Comparison of ENCODE assay signal across 22 cellular contexts in the genomic region with DNA sequence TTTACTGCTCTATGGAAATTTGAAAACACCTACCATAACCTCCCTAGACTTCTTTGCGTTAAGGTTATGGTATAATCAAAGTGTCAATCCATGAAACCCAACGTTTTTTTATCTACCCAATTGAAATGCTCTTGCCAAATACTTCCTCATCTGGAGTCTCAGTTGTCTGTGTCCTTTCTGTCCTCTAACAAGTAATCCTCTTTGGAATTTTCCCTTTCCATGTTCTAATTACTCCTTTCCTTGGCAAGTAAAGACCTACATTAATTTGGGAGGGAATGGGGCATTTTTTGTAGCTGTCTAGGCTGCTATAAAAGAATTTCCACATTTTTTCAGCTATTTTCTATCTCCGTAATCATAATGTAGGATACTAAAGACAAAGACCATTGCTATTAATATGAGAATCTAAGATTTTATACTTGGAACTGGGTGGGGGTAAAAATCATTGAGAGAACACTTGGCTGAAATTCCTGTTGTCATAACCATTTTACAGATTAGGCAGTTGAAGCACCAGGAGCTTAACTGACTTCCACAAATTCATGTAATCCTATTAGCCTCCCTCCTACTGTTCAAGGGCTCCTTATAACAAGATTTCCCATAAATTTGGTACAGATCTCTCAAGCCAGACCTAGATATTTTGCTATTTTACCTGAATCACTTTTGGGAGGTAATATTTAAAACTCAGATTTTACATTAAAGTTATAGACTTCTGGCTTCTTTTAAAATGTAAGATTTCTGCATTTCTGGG.
DNase-seq lines count a peak whose midpoint lies in the region; ATAC-seq, FAIRE-seq and TF ChIP-seq lines count a peak whose summit lies in the region.
"Had no signal": no experiment of that assay in that cellular context is flagged by ENCODE, and none has a peak within 500 bp of the region (broad histone marks: within the 10 kb centered on the region; RNA-seq: fewer than 3 reads in every experiment).

No MANE protein-coding gene starts in this region.

- H3K36me3 ChIP-seq in A673 (ENCODE audit: insufficient read depth, low read length, poor library complexity, severe bottlenecking) (no peaks in the 10 kb centered on the region), small intestine (ENCODE audit: control insufficient read depth in 2 of 2, insufficient read depth in 2 of 2, low read length in 2 of 2) (no peaks in the 10 kb centered on the region)

- POLR2A ChIA-PET in A673 (lab: Charles Lee; ENCODE audit: low non-redundant PET), result no interaction called here

- FAIRE-seq in G401.6 (lab: Jason Lieb, UNC) (peak; percentile 98), small intestine (lab: Jason Lieb, UNC) (no peak)
- FAIRE-seq: A549, GM12878, GM19239, H1 had no signal

- BruUV-seq in A673 (replicated peaks; lab: Mats Ljungman, UMichigan), result no TSS peak

- TF ChIP-seq CTCF in A673 (conservative IDR thresholded peaks at IDR 0.05; ENCODE audit: low read depth, low read length), result no peak
- TF ChIP-seq CTCF in retinal pigment epithelial cell (conservative IDR thresholded peaks at IDR 0.05; ENCODE audit: low read depth, low read length), result no peak

- H3K9me3 ChIP-seq in A673 (ENCODE audit: low read depth, low read length, poor library complexity, severe bottlenecking), result no peaks in the 10 kb centered on the region
- no peaks in the 10 kb centered on the region for H3K9me3 ChIP-seq in small intestine (ENCODE audit: control insufficient read depth, low read depth)
- H3K9me3 ChIP-seq: A549 had no signal

- WGBS in small intestine, 3 donors, result 53 to 65% (median 58%) methylated on average over 3 of the region's 3 CpGs

- H3K4me1 ChIP-seq in A673 (ENCODE audit: insufficient read depth, low read length, poor library complexity, severe bottlenecking), result peaks cover 30% of the 10 kb centered on the region
- H3K4me1 ChIP-seq in small intestine (ENCODE audit: control insufficient read depth in 2 of 2, insufficient read depth in 1 of 2, low read depth in 1 of 2, low read length in 1 of 2), result no peaks in the 10 kb centered on the region
- H3K4me1 ChIP-seq: A549 had no signal

- no peak overlapping the region for H3K4me3 ChIP-seq in A673 (ENCODE audit: low read depth, low read length, poor library complexity, severe bottlenecking)
- H3K4me3 ChIP-seq in retinal pigment epithelial cell (ENCODE audit: low read length), result no peak overlapping the region
- H3K4me3 ChIP-seq in small intestine (ENCODE audit: low read depth in 1 of 2, low read length in 2 of 2), result no peak overlapping the region
- H3K4me3 ChIP-seq: A549, GM12878, GM23248 had no signal

- no peak for ATAC-seq in HG03565 (IDR thresholded peaks at IDR 0.05; ENCODE audit: unreplicated experiment)
- ATAC-seq: A549, GM12878 had no signal

- peak; percentile 85 for DNase-seq in A673 (ENCODE audit: low spot score)
- peak; percentile 29 for DNase-seq in SK-N-DZ (ENCODE audit: low spot score)
- peak; percentile 82 for DNase-seq in retinal pigment epithelial cell (ENCODE audit: low read depth)
- DNase-seq in small intestine, result no peak
- no peak for DNase-seq in activated CD4-positive, alpha-beta T cell treated with anti-CD3 and anti-CD28 coated beads for 4 hours
- DNase-seq: 8988T; C1 segment of cervical spinal cord; Calu3; CD4-positive, alpha-beta memory T cell; COR-L47; DMS153; DND-41; GDM1; GM23248; H7; HCEC 1CT had no signal

- H3K27me3 ChIP-seq in A673 (replicated peaks; ENCODE audit: insufficient read depth, low read depth, low read length, poor library complexity) (peaks cover 60% of the 10 kb centered on the region), small intestine (ENCODE audit: control insufficient read depth in 2 of 2, insufficient read depth in 2 of 2, low read length in 2 of 2) (no peaks in the 10 kb centered on the region)

- CTCF ChIA-PET in A673 (lab: Charles Lee), result no interaction called here

- intact Hi-C loops in A673 (cut with micrococcal nuclease; ENCODE audit: unreplicated experiment), result no loop called here

- H3K27ac ChIP-seq in A673 (ENCODE audit: low read depth, low read length, poor library complexity, severe bottlenecking) (no peak overlapping the region), small intestine (ENCODE audit: low read depth in 1 of 2, low read length in 1 of 2) (no peak overlapping the region)
- H3K27ac ChIP-seq: A549, GM23248 had no signal

Comparison
In these comparisons a context has a peak if more than half of its experiments do, and no peak if none do; other contexts are left out.
1. DNase-seq: peak in A673 (single experiment), SK-N-DZ (single experiment) and retinal pigment epithelial cell (single experiment); none in small intestine (single experiment) and activated CD4-positive, alpha-beta T cell treated with anti-CD3 and anti-CD28 coated beads for 4 hours (0 of 2).